In the genomic region with DNA sequence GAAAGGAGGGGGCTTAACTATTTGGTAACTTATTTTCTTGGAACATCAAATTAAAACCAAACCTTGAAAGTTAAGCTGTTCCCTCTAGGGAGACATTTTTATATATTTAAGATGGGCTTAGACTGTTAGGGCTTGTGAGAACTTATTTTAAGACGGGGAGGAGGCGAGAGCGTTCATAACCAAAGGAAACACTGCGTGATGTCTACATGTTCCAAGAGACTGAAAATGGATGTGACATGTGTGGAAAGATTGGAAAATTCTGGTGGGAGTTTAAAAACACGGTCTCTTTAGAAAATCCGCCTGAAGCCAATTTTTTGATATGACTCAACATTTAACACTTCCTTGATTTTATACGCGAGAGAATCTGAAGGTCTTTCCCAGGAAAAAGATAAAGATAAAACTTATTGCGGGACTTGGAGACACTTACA, we compare ENCODE assay signal across 8 cellular contexts. TPM values are rescaled to one million over a fixed set of nuclear protein-coding genes. Genes with fewer than 3 reads are reported as not detected.
DNase-seq lines count a peak whose midpoint lies in the region; ATAC-seq and TF ChIP-seq lines count a peak whose summit lies in the region.

No MANE protein-coding gene starts in this region.

- H3K4me1 ChIP-seq in HUES64 (ENCODE audit: insufficient read depth, low read length) (0 out of 2 replicates have a peak, but pooled peaks cover 3% of the 10 kb centered on the region), right lobe of liver (peaks cover 0 to 27% (median 4%) of the 10 kb centered on the region in 4 donors), tibial nerve (peaks cover 0 to 47% (median 6%) of the 10 kb centered on the region in 4 donors)

- H3K27ac ChIP-seq in AG04450 (ENCODE audit: low read depth, low read length): peak overlapping the region; percentile 97
- H3K27ac ChIP-seq in HUES64 (ENCODE audit: low read depth, low read length): peak overlapping the region; percentile 98
- H3K27ac ChIP-seq in brain microvascular endothelial cell: peak overlapping the region; percentile 96
- H3K27ac ChIP-seq in right lobe of liver: peak overlapping the region; percentile 97 to 100 (median 97)
- H3K27ac ChIP-seq in tibial nerve: peak overlapping the region; percentile 96 to 99 (median 98)

- no peak for TF ChIP-seq POLR2A in right lobe of liver (IDR thresholded peaks at IDR 0.05)
- TF ChIP-seq POLR2A in tibial nerve (IDR thresholded peaks at IDR 0.05): no peak

- H3K36me3 ChIP-seq in HUES64 (ENCODE audit: insufficient read depth, low read length) (peaks cover 38% of the 10 kb centered on the region), brain microvascular endothelial cell (replicated peaks) (peaks cover 11% of the 10 kb centered on the region), right lobe of liver (peaks cover 0 to 12% (median under 1%) of the 10 kb centered on the region in 4 donors), tibial nerve (peaks cover 0 to 26% (median 0%) of the 10 kb centered on the region in 3 donors)

- CTCF ChIA-PET in AG04450 (lab: Charles Lee): no interaction called here

- in situ Hi-C loops in brain microvascular endothelial cell (cut with HindIII; ENCODE audit: low pct_ligation_motif_present, low sequenced_read_pairs): no loop called here

- no peaks in the 10 kb centered on the region; the same call in 1 of the 2 replicates for H3K9me3 ChIP-seq in AG04450 (ENCODE audit: control insufficient read depth, insufficient read depth, low read length)
- H3K9me3 ChIP-seq in HUES64 (ENCODE audit: insufficient read depth, low read depth, low read length): no peaks in the 10 kb centered on the region
- H3K9me3 ChIP-seq in right lobe of liver: no peaks in the 10 kb centered on the region
- no peaks in the 10 kb centered on the region for H3K9me3 ChIP-seq in tibial nerve

- peak overlapping the region; percentile 100 for H3K9ac ChIP-seq in HUES64 (ENCODE audit: low read depth, low read length)

- POLR2A ChIA-PET in AG04450 (lab: Yijun Ruan, JAX): interaction anchor here (1.1 to 2.6 kb wide), 6 partner anchors 15 to 135 kb away, joined by 3 to 12 read pairs (median 5); a partner anchor contains a TSS

- H3K4me3 ChIP-seq in AG04450 (ENCODE audit: low read depth, low read length) (peak overlapping the region; percentile 65), HUES64 (ENCODE audit: low read length) (peak overlapping the region; percentile 93), brain microvascular endothelial cell (ENCODE audit: low read depth, low read length) (peak overlapping the region; percentile 83), right lobe of liver (peak overlapping the region; percentile 61 to 81 (median 76)), tibial nerve (peak overlapping the region; percentile 53 to 93 (median 82))

- TF ChIP-seq CTCF in AG04450 (IDR thresholded peaks at IDR 0.05; ENCODE audit: low read depth, low read length): no peak
- no peak for TF ChIP-seq CTCF in brain microvascular endothelial cell (IDR thresholded peaks at IDR 0.05; ENCODE audit: low read depth, low read length, missing control alignments)
- no peak for TF ChIP-seq CTCF in right lobe of liver (IDR thresholded peaks at IDR 0.05)
- no peak for TF ChIP-seq CTCF in tibial nerve (IDR thresholded peaks at IDR 0.05)

- H3K27me3 ChIP-seq in AG04450 (ENCODE audit: control insufficient read depth, insufficient read depth, low read length) (no peaks in the 10 kb centered on the region), HUES64 (ENCODE audit: insufficient read depth, low read length) (no peaks in the 10 kb centered on the region), brain microvascular endothelial cell (replicated peaks) (no peaks in the 10 kb centered on the region), right lobe of liver (no peaks in the 10 kb centered on the region), tibial nerve (no peaks in the 10 kb centered on the region)

- 0% methylated on average over 8 of the region's 9 CpGs for WGBS in HUES64
- 0% methylated on average over 9 of the region's 9 CpGs for WGBS in right lobe of liver (ENCODE audit: insufficient coverage, low coverage, low lambda C conversion rate, missing lambda C conversion rate)
- 0 to 1% methylated on average over 9 of the region's 9 CpGs for WGBS in tibial nerve, 2 donors

- ATAC-seq in right lobe of liver: no peak
- ATAC-seq in GM18517 (IDR thresholded peaks at IDR 0.05; ENCODE audit: unreplicated experiment): no peak
- no peak for ATAC-seq in HG03520 (IDR thresholded peaks at IDR 0.05; ENCODE audit: unreplicated experiment)

- intact Hi-C loops in right lobe of liver (cut with DNase I): no loop called here

- DNase-seq in AG04450 (ENCODE audit: low read depth, low spot score): no peak
- no peak for DNase-seq in brain microvascular endothelial cell
- no peak for DNase-seq in right lobe of liver
- no peak for DNase-seq in tibial nerve (ENCODE audit: low spot score in 2 of 2)
- no peak for DNase-seq in germinal center (ENCODE audit: low spot score)

- TF ChIP-seq EP300 in tibial nerve (IDR thresholded peaks at IDR 0.05): no peak

RNA-seq across cellular contexts. Expression of a gene that starts 0.7 kb away (rescaled TPM):
- polyA plus RNA-seq in AG04450 (2011; rRNA removed): 96.0 and 107 TPM in 2 replicates
- polyA minus RNA-seq in AG04450 (2011; rRNA and poly(A)+ RNA removed): 31.3 and 145 TPM in 2 replicates
- polyA plus RNA-seq in HUES64 (2013, experiment 1 of 2): 99.7 TPM
- 149 TPM for polyA plus RNA-seq in HUES64 (2013, experiment 2 of 2)
- total RNA-seq in right lobe of liver (10 to 100 TPM; 24.3 to 41.2 (median 33.4) TPM), tibial nerve (10 to 100 TPM; 73.2 to 88.5 (median 77.5) TPM)

RNA-seq across cellular contexts. Expression of a gene that starts 19.8 kb away (rescaled TPM):
- 98.7 and 140 TPM in 2 replicates for polyA plus RNA-seq in AG04450 (2011; rRNA removed)
- polyA minus RNA-seq in AG04450 (2011; rRNA and poly(A)+ RNA removed): 54.5 and 83.9 TPM in 2 replicates
- polyA plus RNA-seq in HUES64 (2013, experiment 1 of 2): 148 TPM
- 144 TPM for polyA plus RNA-seq in HUES64 (2013, experiment 2 of 2)
- total RNA-seq in right lobe of liver: 10 to 100 TPM; 30.6 to 51.5 (median 43.1) TPM
- total RNA-seq in tibial nerve: 100 to 1,000 TPM in 1 of 4 donors, 10 to 100 TPM in 3; 58.6 to 113 (median 89.9) TPM

RNA-seq across cellular contexts. Expression of a gene that starts 47.1 kb away (rescaled TPM):
- polyA plus RNA-seq in AG04450 (2011; rRNA removed): not detected in 2 replicates
- not detected in 2 replicates for polyA minus RNA-seq in AG04450 (2011; rRNA and poly(A)+ RNA removed)
- polyA plus RNA-seq in HUES64 (2013, experiment 1 of 2): not detected
- polyA plus RNA-seq in HUES64 (2013, experiment 2 of 2): not detected
- total RNA-seq in right lobe of liver: under 1 TPM in 4 of 6 experiments, not detected in 2; 0.04 to 0.07 (median 0.06) TPM
- total RNA-seq in tibial nerve: not detected
